23 cellular contexts compared by ENCODE assay signal in the genomic region with DNA sequence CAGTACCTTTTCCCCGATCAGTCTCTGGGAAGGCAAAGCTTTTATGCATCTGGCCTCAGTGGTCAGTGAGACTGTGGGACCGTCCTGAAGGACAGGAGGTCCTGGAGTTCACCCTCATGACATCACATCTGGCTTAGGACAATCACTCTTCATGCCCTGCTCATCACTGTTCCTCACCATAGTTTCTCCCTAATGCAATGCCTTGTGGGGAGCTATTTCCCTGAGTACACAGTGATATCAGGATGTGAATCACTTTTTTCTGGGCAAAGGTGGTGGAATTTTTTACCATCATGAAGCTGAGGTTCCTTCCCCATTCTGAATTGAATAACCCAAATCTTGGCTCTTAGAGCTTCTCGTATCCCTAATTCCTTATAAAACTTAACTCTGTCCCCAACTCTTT. TPM values are rescaled to one million over a fixed set of nuclear protein-coding genes. Genes with fewer than 3 reads are reported as not detected.
"Had no signal": no experiment of that assay in that cellular context is flagged by ENCODE, and none has a peak within 500 bp of the region (broad histone marks: within the 10 kb centered on the region; RNA-seq: fewer than 3 reads in every experiment).

No MANE protein-coding gene starts in this region.

- H3K27me3 ChIP-seq: ascending aorta, esophagus squamous epithelium, testis, upper lobe of left lung had no signal

- ATAC-seq: activated CD8-positive, alpha-beta T cell treated with anti-CD3 and anti-CD28 coated beads, Interleukin-2, amount 10 ng/mL, durations not matched to agents 7 days and 5 days; left cardiac atrium; naive thymus-derived CD8-positive, alpha-beta T cell; stimulated activated memory B cell treated with anti-CD40 and anti-IgM and Interleukin-4, amounts not matched to agents 10 μg/mL and 1 μg/mL and 100 μg/mL, for 72 hours had no signal

- H3K4me3 ChIP-seq: ascending aorta, esophagus squamous epithelium, spleen, testis, upper lobe of left lung had no signal

- H3K27ac ChIP-seq: ascending aorta, esophagus squamous epithelium, spleen, testis, upper lobe of left lung had no signal

- H3K27ac Mint-ChIP-seq: activated CD4-positive, alpha-beta T cell treated with anti-CD3 and anti-CD28 coated beads, Interleukin-2, amount 10 ng/mL, durations not matched to agents 24 days and 14 days; activated CD8-positive, alpha-beta T cell treated with anti-CD3 and anti-CD28 coated beads, Interleukin-2, amount 10 ng/mL, durations not matched to agents 7 days and 5 days; activated T-cell treated with anti-CD3 and anti-CD28 coated beads, Interleukin-2, amount 50 U/mL, for 24 hours; naive thymus-derived CD8-positive, alpha-beta T cell; stimulated activated memory B cell treated with anti-CD40 and anti-IgM and Interleukin-4, amounts not matched to agents 10 μg/mL and 1 μg/mL and 100 μg/mL, for 72 hours had no signal

- H3K4me3 Mint-ChIP-seq: activated CD8-positive, alpha-beta T cell treated with anti-CD3 and anti-CD28 coated beads, Interleukin-2, amount 10 ng/mL, durations not matched to agents 7 days and 5 days; activated T-cell treated with anti-CD3 and anti-CD28 coated beads, Interleukin-2, amount 50 U/mL, for 24 hours; stimulated activated memory B cell treated with anti-CD40 and anti-IgM and Interleukin-4, amounts not matched to agents 10 μg/mL and 1 μg/mL and 100 μg/mL, for 72 hours had no signal

- DNase-seq: activated CD4-positive, alpha-beta T cell treated with anti-CD3 and anti-CD28 coated beads, Interleukin-2, amount 10 ng/mL, durations not matched to agents 24 days and 14 days; activated CD8-positive, alpha-beta T cell treated with anti-CD3 and anti-CD28 coated beads, Interleukin-2, amount 10 ng/mL, durations not matched to agents 7 days and 5 days; activated naive CD4-positive, alpha-beta T cell treated with anti-CD3 and anti-CD28 coated beads, Interleukin-2, amount 50 U/mL, for 16 hours; activated T-cell treated with anti-CD3 and anti-CD28 coated beads, Interleukin-2, amount 50 U/mL, for 24 hours; cortex of kidney; effector CD4-positive, alpha-beta T cell; esophagus squamous epithelium; left cardiac atrium; mesendoderm; naive thymus-derived CD8-positive, alpha-beta T cell; nucleus accumbens; spleen; stimulated activated CD4-positive, alpha-beta T cell treated with anti-CD3 and anti-CD28 coated beads, Interleukin-4, amount 100 ng/mL, for 4 hours; T1000; testis; upper lobe of left lung had no signal

- H3K9me3 Mint-ChIP-seq: activated T-cell treated with anti-CD3 and anti-CD28 coated beads, Interleukin-2, amount 50 U/mL, for 24 hours; stimulated activated memory B cell treated with anti-CD40 and anti-IgM and Interleukin-4, amounts not matched to agents 10 μg/mL and 1 μg/mL and 100 μg/mL, for 72 hours had no signal

- H3K36me3 ChIP-seq: ascending aorta, esophagus squamous epithelium, upper lobe of left lung had no signal

- H3K36me3 Mint-ChIP-seq: stimulated activated memory B cell treated with anti-CD40 and anti-IgM and Interleukin-4, amounts not matched to agents 10 μg/mL and 1 μg/mL and 100 μg/mL, for 72 hours had no signal

- H3K9me3 ChIP-seq: ascending aorta, esophagus squamous epithelium, spleen, testis, upper lobe of left lung had no signal

- H3K27me3 Mint-ChIP-seq: activated T-cell treated with anti-CD3 and anti-CD28 coated beads, Interleukin-2, amount 50 U/mL, for 24 hours; stimulated activated memory B cell treated with anti-CD40 and anti-IgM and Interleukin-4, amounts not matched to agents 10 μg/mL and 1 μg/mL and 100 μg/mL, for 72 hours had no signal

RNA-seq across cellular contexts. Expression of a gene that starts 34.8 kb away (rescaled TPM):
- total RNA-seq: activated CD4-positive, alpha-beta T cell treated with anti-CD3 and anti-CD28 coated beads, Interleukin-2, amount 10 ng/mL, durations not matched to agents 24 days and 14 days; activated CD8-positive, alpha-beta T cell treated with anti-CD3 and anti-CD28 coated beads, Interleukin-2, amount 10 ng/mL, durations not matched to agents 7 days and 5 days; ascending aorta; esophagus squamous epithelium; fibroblast of villous mesenchyme; glomerular endothelial cell; left cardiac atrium; lower leg skin; naive thymus-derived CD8-positive, alpha-beta T cell; renal cortical epithelial cell; spleen; T-helper 1 cell treated with Interleukin-12 subunit alpha and Interleukin-12 subunit beta and Interleukin-4 antibody, amounts not matched to agents 30 ng/mL and 1 ng/mL, for 36 hours had no signal
- polyA plus RNA-seq: naive thymus-derived CD8-positive, alpha-beta T cell; spleen had no signal
